16 cellular contexts compared by ENCODE assay signal in the genomic region with DNA sequence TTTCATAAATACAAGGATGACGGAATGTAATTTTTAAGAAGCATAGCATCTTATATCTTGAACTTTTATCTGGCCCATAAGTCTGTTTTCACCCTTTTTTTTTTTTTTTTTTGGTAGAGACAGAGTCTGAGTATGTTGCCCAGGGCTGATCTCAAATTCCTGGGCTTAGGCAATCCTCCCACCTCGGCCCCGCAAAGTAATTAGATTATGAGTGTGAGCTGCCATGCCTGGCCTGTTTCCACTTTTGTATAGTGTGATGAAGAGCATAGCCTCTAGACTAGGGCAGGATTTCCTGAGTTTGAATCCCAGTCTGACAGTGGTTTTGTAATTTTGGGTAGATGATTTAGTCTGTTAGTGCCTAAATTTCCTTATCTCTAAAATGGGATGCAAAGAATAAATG. TPM values are rescaled to one million over a fixed set of nuclear protein-coding genes. Genes with fewer than 3 reads are reported as not detected.
DNase-seq lines count a peak whose midpoint lies in the region; ATAC-seq and TF ChIP-seq lines count a peak whose summit lies in the region.
"Had no signal": no experiment of that assay in that cellular context is flagged by ENCODE, and none has a peak within 500 bp of the region (broad histone marks: within the 10 kb centered on the region; RNA-seq: fewer than 3 reads in every experiment).

No MANE protein-coding gene starts in this region.

- DNase-seq in left cardiac atrium (no peak), Right ventricle myocardium superior (no peak), T-helper 17 cell (no peak), fibroblast of the aortic adventitia (ENCODE audit: low read depth) (peak; percentile 76), upper lobe of right lung (no peak), hypothalamus (lab: John Stamatoyannopoulos, UW) (no peak), activated gamma-delta T cell (lab: John Stamatoyannopoulos, UW) (no peak)
- DNase-seq: ACHN; activated CD4-positive, alpha-beta T cell treated with anti-CD3 and anti-CD28 coated beads for 4 hours; brain microvascular endothelial cell; Karpas-422; posterior cingulate gyrus; T-helper 1 cell; upper lobe of left lung had no signal

- no peak overlapping the region for H3K4me3 ChIP-seq in fibroblast of the aortic adventitia (ENCODE audit: low read depth, low read length)
- no peak overlapping the region for H3K4me3 ChIP-seq in upper lobe of right lung
- H3K4me3 ChIP-seq: hepatocyte, upper lobe of left lung had no signal

- H3K9me3 ChIP-seq in T-helper 17 cell (ENCODE audit: control insufficient read depth, low read length, poor library complexity, severe bottlenecking) (no peaks in the 10 kb centered on the region), upper lobe of right lung (no peaks in the 10 kb centered on the region)
- H3K9me3 ChIP-seq: upper lobe of left lung had no signal

- H3K27ac ChIP-seq in upper lobe of right lung, result no peak overlapping the region
- H3K27ac ChIP-seq: brain microvascular endothelial cell, hepatocyte, upper lobe of left lung had no signal

- ATAC-seq in left cardiac atrium (peak; percentile 48 to 84), Right ventricle myocardium superior (ENCODE audit: poor library complexity) (no peak), T-helper 17 cell (no peak), upper lobe of right lung (peak; percentile 30), HG03378 (IDR thresholded peaks at IDR 0.05; ENCODE audit: unreplicated experiment) (no peak)

- peaks cover 46% of the 10 kb centered on the region for H3K4me1 Mint-ChIP-seq in T-helper 17 cell

- H3K4me1 ChIP-seq in upper lobe of right lung, result peaks cover 18% of the 10 kb centered on the region

- no peak overlapping the region for H3K4me3 Mint-ChIP-seq in T-helper 17 cell

- no peaks in the 10 kb centered on the region for H3K27me3 ChIP-seq in upper lobe of right lung
- H3K27me3 ChIP-seq: brain microvascular endothelial cell, hepatocyte, upper lobe of left lung had no signal

- H3K27me3 Mint-ChIP-seq in T-helper 17 cell, result no peaks in the 10 kb centered on the region

- H3K36me3 Mint-ChIP-seq in T-helper 17 cell (ENCODE audit: low read depth), result peaks cover 6% of the 10 kb centered on the region

- intact Hi-C loops in left cardiac atrium (cut with DNase I), result no loop called here
- intact Hi-C loops in Right ventricle myocardium superior (cut with DNase I), result no loop called here
- intact Hi-C loops in upper lobe of right lung (cut with DNase I), result no loop called here

- TF ChIP-seq CTCF in fibroblast of the aortic adventitia (IDR thresholded peaks at IDR 0.05; ENCODE audit: insufficient read depth, low read length), result no peak
- no peak for TF ChIP-seq CTCF in upper lobe of right lung (IDR thresholded peaks at IDR 0.05)

- H3K27ac Mint-ChIP-seq in T-helper 17 cell, result peak overlapping the region; percentile 57

- H3K36me3 ChIP-seq in upper lobe of right lung, result no peaks in the 10 kb centered on the region
- H3K36me3 ChIP-seq: brain microvascular endothelial cell, upper lobe of left lung had no signal

RNA-seq across cellular contexts. Expression of a gene that starts 11.0 kb away (rescaled TPM):
- total RNA-seq in left cardiac atrium, result 10 to 100 TPM; 12.1 to 16.9 TPM
- total RNA-seq in Right ventricle myocardium superior, result 9.7 TPM
- 10 to 100 TPM; 70.1 to 73.4 TPM for total RNA-seq in T-helper 17 cell
- 19.8 and 31.2 TPM in 2 replicates for total RNA-seq in fibroblast of the aortic adventitia (ENCODE audit: low replicate concordance)
- 36.7 TPM for total RNA-seq in upper lobe of right lung

Comparison
In these comparisons a context has a peak if more than half of its experiments do, and no peak if none do; other contexts are left out.
1. ATAC-seq: peak in left cardiac atrium (2 of 2) and upper lobe of right lung (single experiment); none in Right ventricle myocardium superior (single experiment), T-helper 17 cell (single experiment) and HG03378 (single experiment).